In the genomic region with DNA sequence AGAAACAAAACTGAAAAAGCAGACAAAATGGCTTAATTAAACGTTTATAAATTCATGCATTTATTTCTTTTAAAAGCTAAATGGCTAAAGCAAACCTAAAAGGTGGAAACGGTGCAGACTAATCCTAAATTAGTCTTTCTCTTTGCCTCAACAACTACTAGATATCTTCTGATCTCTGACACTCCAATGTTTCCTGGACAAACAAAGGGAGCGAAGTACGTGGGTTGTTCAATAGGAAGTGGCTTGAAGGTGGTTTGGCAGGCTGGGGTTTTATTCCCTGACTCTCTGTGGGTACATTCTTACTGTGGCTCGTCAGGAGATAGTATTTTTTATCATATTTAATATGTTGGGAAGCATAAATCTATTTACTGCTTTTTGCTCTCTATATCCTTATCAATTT, we compare ENCODE assay signal across 11 cellular contexts. TPM values are rescaled to one million over a fixed set of nuclear protein-coding genes. Genes with fewer than 3 reads are reported as not detected.
A peak's percentile ranks its signal among the peaks of the same experiment; 100 is the strongest.
DNase-seq lines count a peak whose midpoint lies in the region; ATAC-seq lines count a peak whose summit lies in the region.
"Had no signal": no experiment of that assay in that cellular context is flagged by ENCODE, and none has a peak within 500 bp of the region (broad histone marks: within the 10 kb centered on the region; RNA-seq: fewer than 3 reads in every experiment).

No MANE protein-coding gene starts in this region.

- peaks cover 19% of the 10 kb centered on the region for H3K27me3 Mint-ChIP-seq in activated T-helper 1 cell treated with anti-CD3 and anti-CD28 coated beads, Interleukin-12 subunit alpha, Interleukin-12 subunit beta, Interleukin-2, Interleukin-4 antibody, amounts not matched to agents 30 ng/mL and 10 ng/mL and 1 ng/mL, durations not matched to agents 14 hours and 24 hours and 36 hours (ENCODE audit: insufficient read depth)
- H3K27me3 Mint-ChIP-seq in immature natural killer cell (ENCODE audit: low read depth in 3 of 3), result peaks cover 1 to 6% (median 2%) of the 10 kb centered on the region in 3 donors

- H3K36me3 ChIP-seq in ACC112 (ENCODE audit: insufficient read depth, low read length), result no peaks in the 10 kb centered on the region; the same call in 1 of the 2 replicates

- peaks cover 32% of the 10 kb centered on the region for H3K4me1 ChIP-seq in ACC112 (ENCODE audit: control insufficient read depth, insufficient read depth, low read length, unreplicated experiment)

- ATAC-seq in HG02571 (IDR thresholded peaks at IDR 0.05; ENCODE audit: unreplicated experiment) (no peak), HG03039 (IDR thresholded peaks at IDR 0.05; ENCODE audit: unreplicated experiment) (no peak), sciatic nerve (no peak), GM21515 (IDR thresholded peaks at IDR 0.05; ENCODE audit: unreplicated experiment) (no peak)

- peak overlapping the region; percentile 41 for H3K4me3 Mint-ChIP-seq in activated T-helper 1 cell treated with anti-CD3 and anti-CD28 coated beads, Interleukin-12 subunit alpha, Interleukin-12 subunit beta, Interleukin-2, Interleukin-4 antibody, amounts not matched to agents 30 ng/mL and 10 ng/mL and 1 ng/mL, durations not matched to agents 14 hours and 24 hours and 36 hours
- peak overlapping the region in 4 of 5 donors; percentile 4 to 37 (median 10) for H3K4me3 Mint-ChIP-seq in immature natural killer cell
- H3K4me3 Mint-ChIP-seq: neural crest cell had no signal

- H2AFZ ChIP-seq in ACC112 (ENCODE audit: low read length, unreplicated experiment), result peak overlapping the region; percentile 86

- H3K4me3 ChIP-seq in ACC112 (ENCODE audit: low read depth, low read length), result peak overlapping the region; percentile 76

- intact Hi-C loops in activated T-helper 1 cell treated with anti-CD3 and anti-CD28 coated beads, Interleukin-12 subunit alpha, Interleukin-12 subunit beta, Interleukin-2, Interleukin-4 antibody, amounts not matched to agents 30 ng/mL and 10 ng/mL and 1 ng/mL, durations not matched to agents 14 hours and 24 hours and 36 hours (cut with micrococcal nuclease), result loop anchor here (5.0 kb wide), 1 partner anchor 127 kb away; no protein-coding TSS in a partner anchor
- intact Hi-C loops in sciatic nerve (cut with DNase I), result no loop called here

- H3K27me3 ChIP-seq in ACC112 (ENCODE audit: insufficient read depth, low read length), result no peaks in the 10 kb centered on the region

- H3K27ac Mint-ChIP-seq in activated T-helper 1 cell treated with anti-CD3 and anti-CD28 coated beads, Interleukin-12 subunit alpha, Interleukin-12 subunit beta, Interleukin-2, Interleukin-4 antibody, amounts not matched to agents 30 ng/mL and 10 ng/mL and 1 ng/mL, durations not matched to agents 14 hours and 24 hours and 36 hours, result peak overlapping the region; percentile 32
- H3K27ac Mint-ChIP-seq in immature natural killer cell, result no peak overlapping the region

- H3K36me3 Mint-ChIP-seq in activated T-helper 1 cell treated with anti-CD3 and anti-CD28 coated beads, Interleukin-12 subunit alpha, Interleukin-12 subunit beta, Interleukin-2, Interleukin-4 antibody, amounts not matched to agents 30 ng/mL and 10 ng/mL and 1 ng/mL, durations not matched to agents 14 hours and 24 hours and 36 hours (ENCODE audit: low read depth), result peaks cover 4% of the 10 kb centered on the region
- peaks cover 0 to 14% (median 9%) of the 10 kb centered on the region in 3 donors for H3K36me3 Mint-ChIP-seq in immature natural killer cell

- peaks cover 35% of the 10 kb centered on the region for H3K4me1 Mint-ChIP-seq in activated T-helper 1 cell treated with anti-CD3 and anti-CD28 coated beads, Interleukin-12 subunit alpha, Interleukin-12 subunit beta, Interleukin-2, Interleukin-4 antibody, amounts not matched to agents 30 ng/mL and 10 ng/mL and 1 ng/mL, durations not matched to agents 14 hours and 24 hours and 36 hours (ENCODE audit: low read depth)
- H3K4me1 Mint-ChIP-seq in immature natural killer cell, result peaks cover 10 to 14% of the 10 kb centered on the region in 2 donors
- H3K4me1 Mint-ChIP-seq: neural crest cell had no signal

- H3K27ac ChIP-seq in ACC112 (ENCODE audit: low read depth, low read length), result peak overlapping the region; percentile 46

- peaks cover 29% of the 10 kb centered on the region for H3K9me3 Mint-ChIP-seq in activated T-helper 1 cell treated with anti-CD3 and anti-CD28 coated beads, Interleukin-12 subunit alpha, Interleukin-12 subunit beta, Interleukin-2, Interleukin-4 antibody, amounts not matched to agents 30 ng/mL and 10 ng/mL and 1 ng/mL, durations not matched to agents 14 hours and 24 hours and 36 hours
- peaks cover 14 to 22% (median 17%) of the 10 kb centered on the region in 6 donors for H3K9me3 Mint-ChIP-seq in immature natural killer cell

- DNase-seq in H4 (ENCODE audit: low spot score), result peak; percentile 69
- DNase-seq in activated T-helper 1 cell treated with anti-CD3 and anti-CD28 coated beads, Interleukin-12 subunit alpha, Interleukin-12 subunit beta, Interleukin-2, Interleukin-4 antibody, amounts not matched to agents 30 ng/mL and 10 ng/mL and 1 ng/mL, durations not matched to agents 14 hours and 24 hours and 36 hours (ENCODE audit: low spot score), result no peak
- no peak for DNase-seq in immature natural killer cell
- no peak for DNase-seq in sciatic nerve (ENCODE audit: low spot score)
- DNase-seq: erythroblast; stimulated activated CD4-positive, alpha-beta T cell treated with anti-CD3 and anti-CD28 coated beads, Interleukin-15, amount 100 ng/mL, for 24 hours had no signal

- H3K79me2 ChIP-seq in ACC112 (ENCODE audit: control insufficient read depth, insufficient read depth, low read length, unreplicated experiment), result no peaks in the 10 kb centered on the region

RNA-seq across cellular contexts. Expression of a gene that starts 49.9 kb away (rescaled TPM):
- total RNA-seq in H4 (2014; rRNA removed; shearing (Covaris generic)), result 0.33 and 0.64 TPM in 2 replicates
- total RNA-seq in activated T-helper 1 cell treated with anti-CD3 and anti-CD28 coated beads, Interleukin-12 subunit alpha, Interleukin-12 subunit beta, Interleukin-2, Interleukin-4 antibody, amounts not matched to agents 30 ng/mL and 10 ng/mL and 1 ng/mL, durations not matched to agents 14 hours and 24 hours and 36 hours, result 0.10 TPM in 1 of 2 replicates, not detected in the other
- not detected for polyA plus RNA-seq in immature natural killer cell
- total RNA-seq in sciatic nerve, result 10.2 TPM
